Comparison of ENCODE assay signal across 11 cellular contexts in genomic region chr1:1274931-1275431, GRCh38. TPM values are rescaled to one million over a fixed set of nuclear protein-coding genes. Genes with fewer than 3 reads are reported as not detected.
DNase-seq lines count a peak whose midpoint lies in the region; ATAC-seq, FAIRE-seq and TF ChIP-seq lines count a peak whose summit lies in the region.
"Had no signal": no experiment of that assay in that cellular context is flagged by ENCODE, and none has a peak within 500 bp of the region (broad histone marks: within the 10 kb centered on the region; RNA-seq: fewer than 3 reads in every experiment).

No MANE protein-coding gene starts in this region.

- H3K4me1 ChIP-seq in IMR-90 (ENCODE audit: control insufficient read depth, insufficient read depth, low read length), result peaks cover 38% of the 10 kb centered on the region
- peaks cover 40% of the 10 kb centered on the region for H3K4me1 ChIP-seq in astrocyte (ENCODE audit: insufficient read depth, low read length)
- peaks cover 28 to 35% of the 10 kb centered on the region in 2 donors for H3K4me1 ChIP-seq in naive thymus-derived CD4-positive, alpha-beta T cell (ENCODE audit: control insufficient read depth in 2 of 2, insufficient read depth in 2 of 2, low read length in 2 of 2)

- H3K9ac ChIP-seq in IMR-90 (ENCODE audit: low read depth, low read length) (no peak overlapping the region), astrocyte (ENCODE audit: low read length) (peak overlapping the region; percentile 88)

- intact Hi-C loops in IMR-90 (cut with micrococcal nuclease), result no loop called here
- intact Hi-C loops in naive thymus-derived CD4-positive, alpha-beta T cell (cut with micrococcal nuclease), result loop anchor here (2.0 to 5.0 kb wide), 3 partner anchors 63 to 243 kb away; partner anchors contain the start of genes CCNL2 (in 1 of the 2) and TNFRSF4 (in 1 of the 2)

- TF ChIP-seq POLR2A in IMR-90 (IDR thresholded peaks at IDR 0.05; ENCODE audit: low read depth, low read length), result no peak

- peaks cover 8 to 46% of the 10 kb centered on the region in 2 experiments; a peak in 3 of 4 replicates for H3K79me1 ChIP-seq in IMR-90 (ENCODE audit: low read depth in 1 of 2, low read length in 2 of 2)

- TF ChIP-seq RAD21 in IMR-90 (IDR thresholded peaks at IDR 0.05; ENCODE audit: low read length), result no peak

- H3K4me1 Mint-ChIP-seq in astrocyte (ENCODE audit: low read depth, unreplicated experiment), result peaks cover 34% of the 10 kb centered on the region
- peaks cover 18 to 37% (median 30%) of the 10 kb centered on the region in 7 donors for H3K4me1 Mint-ChIP-seq in naive thymus-derived CD4-positive, alpha-beta T cell

- H3K23ac ChIP-seq in IMR-90 (ENCODE audit: low read depth, low read length), result peak overlapping the region; percentile 89; the same call in 1 of the 2 replicates

- H3K4me2 ChIP-seq in IMR-90 (ENCODE audit: low read depth, low read length) (peak overlapping the region; percentile 96), astrocyte (ENCODE audit: low read length) (peak overlapping the region; percentile 94)

- H3K27ac ChIP-seq in IMR-90 (ENCODE audit: insufficient read depth, low read length) (peak overlapping the region; percentile 98), astrocyte (ENCODE audit: low read depth, low read length) (no peak overlapping the region)
- H3K27ac ChIP-seq in naive thymus-derived CD4-positive, alpha-beta T cell (ENCODE audit: low read depth, low read length), result no peak overlapping the region

- H3K18ac ChIP-seq in IMR-90 (ENCODE audit: low read depth, low read length), result no peak overlapping the region

- peak overlapping the region; percentile 79; the same call in 1 of the 2 replicates for H3K14ac ChIP-seq in IMR-90 (replicated peaks; ENCODE audit: low read depth, low read length)

- POLR2A ChIA-PET in IMR-90 (lab: Charles Lee; ENCODE audit: unreplicated experiment), result no interaction called here
- POLR2A ChIA-PET in naive thymus-derived CD4-positive, alpha-beta T cell (lab: Charles Lee), result no interaction called here

- 89% methylated on average over 5 of the region's 15 CpGs; no CpG with 5 or more reads in 1 of the 2 experiments for WGBS in IMR-90 (ENCODE audit: extremely low coverage in 2 of 2, insufficient read length in 1 of 2), 2 experiments

- dilution Hi-C loops in IMR-90 (cut with HindIII; ENCODE audit: low sequenced_read_pairs, unreplicated experiment), result no loop called here

- CTCF ChIA-PET in IMR-90 (lab: Yijun Ruan, JAX), result interaction anchor here (1.2 kb wide), 1 partner anchor 15 kb away, joined by 5 read pairs; no protein-coding TSS in a partner anchor
- CTCF ChIA-PET in naive thymus-derived CD4-positive, alpha-beta T cell (lab: Charles Lee), result no interaction called here

- peak overlapping the region; percentile 91 to 96; a peak in 3 of 4 replicates for H4K8ac ChIP-seq in IMR-90 (ENCODE audit: low read depth in 2 of 2, low read length in 2 of 2)

- peak overlapping the region; percentile 44 for H2BK120ac ChIP-seq in IMR-90 (ENCODE audit: low read depth, low read length)

- H2AK5ac ChIP-seq in IMR-90 (ENCODE audit: low read depth, low read length), result peak overlapping the region; percentile 95

- H3K9me3 Mint-ChIP-seq in astrocyte (ENCODE audit: unreplicated experiment), result no peaks in the 10 kb centered on the region
- no peaks in the 10 kb centered on the region for H3K9me3 Mint-ChIP-seq in naive thymus-derived CD4-positive, alpha-beta T cell

- peak overlapping the region; percentile 90 for H2BK20ac ChIP-seq in IMR-90 (ENCODE audit: low read depth, low read length)

- H3K27ac Mint-ChIP-seq in astrocyte (ENCODE audit: unreplicated experiment), result peak overlapping the region; percentile 69
- peak overlapping the region in 3 of 9 donors; percentile 24 to 62 (median 48) for H3K27ac Mint-ChIP-seq in naive thymus-derived CD4-positive, alpha-beta T cell

- peak overlapping the region; percentile 66; the same call in 1 of the 2 replicates for H4K5ac ChIP-seq in IMR-90 (ENCODE audit: low read depth, low read length)

- TF ChIP-seq CTCF in AG10803 (conservative IDR thresholded peaks at IDR 0.05; ENCODE audit: low read length) (no peak), IMR-90 (conservative IDR thresholded peaks at IDR 0.05; ENCODE audit: low read depth, low read length) (no peak), astrocyte (IDR thresholded peaks at IDR 0.05; ENCODE audit: insufficient read depth, low read depth, low read length) (no peak)

- no peak overlapping the region for H3K56ac ChIP-seq in IMR-90 (ENCODE audit: extremely low read depth, insufficient read depth, low read length)

- H2BK5ac ChIP-seq in IMR-90 (ENCODE audit: low read depth, low read length, poor library complexity, severe bottlenecking), result peak overlapping the region; percentile 98

- H2BK15ac ChIP-seq in IMR-90 (ENCODE audit: low read depth, low read length), result peak overlapping the region; percentile 87; the same call in 2 of the 3 replicates

- ATAC-seq in IMR-90 (ENCODE audit: low read depth), result no peak
- ATAC-seq in naive thymus-derived CD4-positive, alpha-beta T cell, result no peak
- no peak for ATAC-seq in GM19463 (IDR thresholded peaks at IDR 0.05; ENCODE audit: unreplicated experiment)
- ATAC-seq in HG03196 (IDR thresholded peaks at IDR 0.05; ENCODE audit: unreplicated experiment), result no peak
- no peak for ATAC-seq in GM18520 (IDR thresholded peaks at IDR 0.05; ENCODE audit: unreplicated experiment)
- ATAC-seq in GM21423 (IDR thresholded peaks at IDR 0.05; ENCODE audit: unreplicated experiment), result no peak

- H3K79me2 ChIP-seq in astrocyte (ENCODE audit: insufficient read depth, low read length), result peaks cover 37% of the 10 kb centered on the region

- H3K9me3 ChIP-seq in IMR-90 (ENCODE audit: control insufficient read depth, insufficient read depth, low read length) (no peaks in the 10 kb centered on the region), astrocyte (ENCODE audit: insufficient read depth, low read depth, low read length) (no peaks in the 10 kb centered on the region)
- H3K9me3 ChIP-seq in naive thymus-derived CD4-positive, alpha-beta T cell (ENCODE audit: control insufficient read depth in 2 of 3, low read length in 3 of 3), result no peaks in the 10 kb centered on the region

- H4K20me1 ChIP-seq in IMR-90 (ENCODE audit: insufficient read depth, low read length) (peaks cover 22% of the 10 kb centered on the region), astrocyte (ENCODE audit: insufficient read depth, low read length) (peaks cover 31% of the 10 kb centered on the region)

- H3K4me3 ChIP-seq in AG10803 (ENCODE audit: low read length) (peak overlapping the region; percentile 71), IMR-90 (ENCODE audit: insufficient read depth, low read depth, low read length) (no peak overlapping the region), astrocyte (ENCODE audit: insufficient read depth, low read depth, low read length) (no peak overlapping the region)
- peak overlapping the region; percentile 61 for H3K4me3 ChIP-seq in naive thymus-derived CD4-positive, alpha-beta T cell (ENCODE audit: low read length)

- H3K27me3 ChIP-seq in IMR-90 (ENCODE audit: control insufficient read depth, insufficient read depth, low read length), result no peaks in the 10 kb centered on the region
- H3K27me3 ChIP-seq in astrocyte (ENCODE audit: insufficient read depth, low read length), result no peaks in the 10 kb centered on the region
- H3K27me3 ChIP-seq in naive thymus-derived CD4-positive, alpha-beta T cell (ENCODE audit: control insufficient read depth in 2 of 2, insufficient read depth in 2 of 2, low read length in 2 of 2), result no peaks in the 10 kb centered on the region

- H2AK9ac ChIP-seq in IMR-90 (replicated peaks; ENCODE audit: low read depth, low read length, poor library complexity), result peak overlapping the region; percentile 99

- H3K4me3 Mint-ChIP-seq in astrocyte (ENCODE audit: unreplicated experiment), result peak overlapping the region; percentile 74
- peak overlapping the region; percentile 52 to 90 (median 68) for H3K4me3 Mint-ChIP-seq in naive thymus-derived CD4-positive, alpha-beta T cell

- no TSS peak for BruUV-seq in IMR-90 (replicated peaks; lab: Mats Ljungman, UMichigan)

- peak overlapping the region; percentile 80 for H4K91ac ChIP-seq in IMR-90 (ENCODE audit: insufficient read depth, low read depth, low read length)

- H3K36me3 Mint-ChIP-seq in astrocyte (ENCODE audit: low read depth, unreplicated experiment), result peaks cover 3% of the 10 kb centered on the region
- peaks cover 0 to 11% (median 0%) of the 10 kb centered on the region in 5 donors for H3K36me3 Mint-ChIP-seq in naive thymus-derived CD4-positive, alpha-beta T cell

- peak overlapping the region; percentile 98 for H2AFZ ChIP-seq in IMR-90 (replicated peaks; ENCODE audit: low read length, poor library complexity)
- no peak overlapping the region for H2AFZ ChIP-seq in astrocyte (ENCODE audit: low read depth, low read length)

- H3K36me3 ChIP-seq in IMR-90 (ENCODE audit: control insufficient read depth, insufficient read depth, low read length) (peaks cover 18% of the 10 kb centered on the region), astrocyte (ENCODE audit: insufficient read depth, low read length) (no peaks in the 10 kb centered on the region)
- H3K36me3 ChIP-seq in naive thymus-derived CD4-positive, alpha-beta T cell (ENCODE audit: control insufficient read depth in 2 of 3, insufficient read depth in 3 of 3, low read length in 3 of 3), result peaks cover 0 to 8% (median 0%) of the 10 kb centered on the region in 3 experiments

- H3K27me3 Mint-ChIP-seq in astrocyte (ENCODE audit: low read depth, unreplicated experiment), result no peaks in the 10 kb centered on the region
- no peaks in the 10 kb centered on the region for H3K27me3 Mint-ChIP-seq in naive thymus-derived CD4-positive, alpha-beta T cell

- FAIRE-seq in astrocyte (lab: Jason Lieb, UNC), result no peak

- H3K4ac ChIP-seq in IMR-90 (ENCODE audit: low read depth, low read length), result peak overlapping the region; percentile 90

- peaks cover 27% of the 10 kb centered on the region for H3K9me1 ChIP-seq in IMR-90 (ENCODE audit: insufficient read depth, low read length)

- in situ Hi-C loops in IMR-90 (cut with MboI; ENCODE audit: low sequenced_read_pairs), result no loop called here

- DNase-seq in AG10803 (ENCODE audit: low read depth), result no peak
- no peak for DNase-seq in IMR-90
- no peak for DNase-seq in astrocyte (ENCODE audit: low read depth)
- no peak for DNase-seq in naive thymus-derived CD4-positive, alpha-beta T cell
- DNase-seq: kidney glomerular epithelial cell; stimulated activated CD4-positive, alpha-beta T cell treated with anti-CD3 and anti-CD28 coated beads, Interleukin-12 subunit alpha, Interleukin-12 subunit beta, amount 100 ng/mL, for 4 hours had no signal

RNA-seq across cellular contexts. Expression of gene UBE2J2, which starts 1.3 kb away (rescaled TPM):
- 20.3 and 20.6 TPM in 2 replicates for total RNA-seq in IMR-90 (2012; rRNA removed)
- 62.3 and 67.5 TPM in 2 replicates for polyA plus RNA-seq in IMR-90 (2012; rRNA removed)
- polyA plus RNA-seq in IMR-90 (2012; cell fraction: cytosol; rRNA removed), result 55.5 and 69.4 TPM in 2 replicates
- 93.5 and 102 TPM in 2 replicates for polyA plus RNA-seq in IMR-90 (2012; cell fraction: nucleus; rRNA removed; ENCODE audit: low replicate concordance)
- 58.7 and 67.4 TPM in 2 replicates for total RNA-seq in astrocyte
- 10 to 100 TPM; 62.3 to 89.3 (median 75.1) TPM for total RNA-seq in naive thymus-derived CD4-positive, alpha-beta T cell
- 10 to 100 TPM; 86.1 to 92.2 TPM for polyA plus RNA-seq in naive thymus-derived CD4-positive, alpha-beta T cell

RNA-seq across cellular contexts. Expression of gene SCNN1D, which starts 5.3 kb away (rescaled TPM):
- total RNA-seq in IMR-90 (2012; rRNA removed), result 0.18 and 0.28 TPM in 2 replicates
- polyA plus RNA-seq in IMR-90 (2012; rRNA removed), result 3.7 and 4.4 TPM in 2 replicates
- polyA plus RNA-seq in IMR-90 (2012; cell fraction: cytosol; rRNA removed), result 1.7 and 3.1 TPM in 2 replicates
- 45.3 and 115 TPM in 2 replicates for polyA plus RNA-seq in IMR-90 (2012; cell fraction: nucleus; rRNA removed; ENCODE audit: low replicate concordance)
- total RNA-seq in astrocyte, result 4.4 and 5.0 TPM in 2 replicates
- 10 to 100 TPM in 3 of 5 experiments, 1 to 10 TPM in 2; 4.2 to 15.8 (median 10.1) TPM for total RNA-seq in naive thymus-derived CD4-positive, alpha-beta T cell
- polyA plus RNA-seq in naive thymus-derived CD4-positive, alpha-beta T cell, result not detected

RNA-seq across cellular contexts. Expression of gene C1QTNF12, which starts 28.5 kb away (rescaled TPM):
- total RNA-seq in IMR-90 (2012; rRNA removed), result 0.36 TPM in 1 of 2 replicates, not detected in the other
- polyA plus RNA-seq in IMR-90 (2012; rRNA removed), result 1.1 and 2.6 TPM in 2 replicates
- polyA plus RNA-seq in IMR-90 (2012; cell fraction: cytosol; rRNA removed), result 0.65 and 0.84 TPM in 2 replicates
- 8.4 and 27.4 TPM in 2 replicates for polyA plus RNA-seq in IMR-90 (2012; cell fraction: nucleus; rRNA removed; ENCODE audit: low replicate concordance)
- total RNA-seq in astrocyte, result 3.9 and 4.7 TPM in 2 replicates
- total RNA-seq in naive thymus-derived CD4-positive, alpha-beta T cell, result 1 to 10 TPM; 2.5 to 5.8 (median 3.0) TPM
- under 1 TPM in 1 of 2 donors, not detected in 1; 0.56 TPM for polyA plus RNA-seq in naive thymus-derived CD4-positive, alpha-beta T cell
- total RNA-seq: M059J had no signal

RNA-seq across cellular contexts. Expression of gene ACAP3, which starts 32.7 kb away (rescaled TPM):
- total RNA-seq in IMR-90 (2012; rRNA removed) (13.3 and 15.3 TPM in 2 replicates), astrocyte (60.2 and 64.0 TPM in 2 replicates)
- 58.2 and 75.2 TPM in 2 replicates for polyA plus RNA-seq in IMR-90 (2012; rRNA removed)
- polyA plus RNA-seq in IMR-90 (2012; cell fraction: cytosol; rRNA removed), result 27.8 and 31.6 TPM in 2 replicates
- polyA plus RNA-seq in IMR-90 (2012; cell fraction: nucleus; rRNA removed; ENCODE audit: low replicate concordance), result 477 and 1,309 TPM in 2 replicates
- 10 to 100 TPM; 51.5 to 70.8 (median 58.2) TPM for total RNA-seq in naive thymus-derived CD4-positive, alpha-beta T cell
- 1 to 10 TPM; 3.2 to 5.9 TPM for polyA plus RNA-seq in naive thymus-derived CD4-positive, alpha-beta T cell

RNA-seq across cellular contexts. Expression of gene PUSL1, which starts 33.4 kb away (rescaled TPM):
- total RNA-seq in IMR-90 (2012; rRNA removed) (10.9 and 13.3 TPM in 2 replicates), astrocyte (28.0 and 29.4 TPM in 2 replicates)
- 33.0 and 43.6 TPM in 2 replicates for polyA plus RNA-seq in IMR-90 (2012; rRNA removed)
- polyA plus RNA-seq in IMR-90 (2012; cell fraction: cytosol; rRNA removed), result 26.4 and 45.6 TPM in 2 replicates
- polyA plus RNA-seq in IMR-90 (2012; cell fraction: nucleus; rRNA removed; ENCODE audit: low replicate concordance), result 34.1 and 86.3 TPM in 2 replicates
- 10 to 100 TPM; 17.7 to 25.4 (median 19.4) TPM for total RNA-seq in naive thymus-derived CD4-positive, alpha-beta T cell
- 10 to 100 TPM; 16.2 to 26.1 TPM for polyA plus RNA-seq in naive thymus-derived CD4-positive, alpha-beta T cell

Comparison
In these comparisons a context has a peak if more than half of its experiments do, and no peak if none do; other contexts are left out.
1. H3K4me3 ChIP-seq: peak in AG10803 (single experiment) and naive thymus-derived CD4-positive, alpha-beta T cell (single experiment); none in IMR-90 (single experiment) and astrocyte (single experiment).